Comparison of ENCODE assay signal across 8 cellular contexts in the genomic region with DNA sequence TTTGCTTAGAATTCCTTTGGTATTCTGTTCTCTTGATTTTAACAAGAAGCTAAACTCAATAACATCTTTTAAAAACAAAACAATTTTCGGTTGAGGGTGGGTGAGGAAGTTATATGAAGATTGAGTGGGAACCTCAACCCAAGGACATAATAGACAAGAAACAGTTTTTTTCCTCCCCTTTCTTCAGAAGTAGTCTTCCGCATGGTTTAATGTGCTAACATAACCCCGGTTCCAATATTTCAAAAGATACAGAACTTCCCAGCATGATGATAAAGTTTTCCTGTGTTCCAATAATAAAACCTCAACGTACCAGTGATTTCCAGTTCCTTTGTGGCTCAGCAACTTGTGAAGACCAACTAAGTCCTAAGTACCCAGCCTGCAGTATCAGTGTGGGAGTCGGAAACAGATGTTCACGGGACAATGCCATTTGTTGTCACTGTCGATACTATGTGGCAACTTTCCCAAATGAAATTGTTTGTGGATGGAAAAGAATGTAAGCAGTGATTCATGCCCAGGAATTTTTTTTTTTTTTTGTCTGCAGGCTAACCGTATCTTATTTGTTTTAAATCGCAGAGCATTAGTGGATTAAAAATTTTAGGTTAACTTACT. TPM values are rescaled to one million over a fixed set of nuclear protein-coding genes. Genes with fewer than 3 reads are reported as not detected.
DNase-seq lines count a peak whose midpoint lies in the region; ATAC-seq and TF ChIP-seq lines count a peak whose summit lies in the region.

No MANE protein-coding gene starts in this region.

- no peak for ATAC-seq in GM21825 (IDR thresholded peaks at IDR 0.05; ENCODE audit: unreplicated experiment)
- no peak for ATAC-seq in HG03442 (IDR thresholded peaks at IDR 0.05; ENCODE audit: unreplicated experiment)

- peak; percentile 80 for DNase-seq in Daoy (ENCODE audit: low read depth)
- peak; percentile 55 for DNase-seq in RWPE1 (ENCODE audit: low spot score)
- peak; percentile 87 for DNase-seq in fibroblast of the aortic adventitia (ENCODE audit: low read depth)
- peak; percentile 37 for DNase-seq in pons (ENCODE audit: low spot score)
- no peak for DNase-seq in erythroblast (lab: John Stamatoyannopoulos, UW)
- DNase-seq in activated gamma-delta T cell treated with Interleukin-2 at 50 U/mL for 16 hours = no peak

- peak overlapping the region; percentile 34 for H3K4me3 ChIP-seq in fibroblast of the aortic adventitia (ENCODE audit: low read depth, low read length)

- CTCF ChIA-PET in RWPE1 (lab: Yijun Ruan, JAX) = interaction anchor here (0.7 kb wide), 1 partner anchor 392 kb away, joined by 4 read pairs; no protein-coding TSS in a partner anchor

- H3K27ac ChIP-seq in RWPE1 = no peak overlapping the region

- TF ChIP-seq CTCF in RWPE1 (conservative IDR thresholded peaks at IDR 0.05; ENCODE audit: low read depth) (no peak), fibroblast of the aortic adventitia (IDR thresholded peaks at IDR 0.05; ENCODE audit: insufficient read depth, low read length) (no peak)

- POLR2A ChIA-PET in RWPE1 (lab: Yijun Ruan, JAX; ENCODE audit: low non-redundant PET) = no interaction called here

- no peak for TF ChIP-seq POLR2A in erythroblast (IDR thresholded peaks at IDR 0.05; ENCODE audit: low read length)

RNA-seq across cellular contexts. Expression of a gene that starts 48.5 kb away (rescaled TPM):
- total RNA-seq in Daoy (2014; rRNA removed; shearing (Covaris generic)) = 0.18 and 0.23 TPM in 2 replicates
- 0.25 and 11.5 TPM in 2 replicates for total RNA-seq in fibroblast of the aortic adventitia (ENCODE audit: low replicate concordance)

Comparison
In these comparisons a context has a peak if more than half of its experiments do, and no peak if none do; other contexts are left out.
1. DNase-seq: peak in Daoy (single experiment), RWPE1 (single experiment), fibroblast of the aortic adventitia (single experiment) and pons (single experiment); none in erythroblast (0 of 2) and activated gamma-delta T cell treated with Interleukin-2 at 50 U/mL for 16 hours (single experiment).